19 cellular contexts compared by ENCODE assay signal in the genomic region with DNA sequence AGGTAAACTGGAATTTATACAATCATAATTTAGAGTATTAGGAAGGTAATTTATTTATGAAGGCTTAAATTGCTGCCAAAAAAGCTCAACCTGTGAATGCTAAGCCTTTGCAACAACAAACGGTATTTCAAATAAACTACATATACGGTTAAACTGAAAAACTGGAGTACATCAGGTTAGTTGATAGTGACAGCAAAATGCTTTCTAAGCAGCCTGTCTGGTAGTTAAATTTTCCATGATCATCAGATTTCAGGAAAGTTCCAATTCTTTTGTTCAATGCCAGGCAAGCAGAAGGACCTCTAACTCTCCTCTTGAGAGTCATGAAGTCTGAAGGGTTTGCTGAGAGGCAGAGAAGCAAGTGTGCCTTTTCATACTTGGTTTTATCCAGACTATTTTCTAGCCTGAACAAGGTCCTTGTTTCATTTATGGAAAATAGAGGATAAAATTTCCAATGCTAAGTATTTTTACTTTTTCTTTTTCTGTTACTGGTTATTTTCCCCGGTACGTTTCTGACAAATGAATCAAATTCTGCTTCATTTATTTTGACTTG. TPM values are rescaled to one million over a fixed set of nuclear protein-coding genes. Genes with fewer than 3 reads are reported as not detected.
DNase-seq lines count a peak whose midpoint lies in the region; ATAC-seq, FAIRE-seq and TF ChIP-seq lines count a peak whose summit lies in the region.
"Had no signal": no experiment of that assay in that cellular context is flagged by ENCODE, and none has a peak within 500 bp of the region (broad histone marks: within the 10 kb centered on the region; RNA-seq: fewer than 3 reads in every experiment).

No MANE protein-coding gene starts in this region.

- TF ChIP-seq CTCF in bronchial epithelial cell (IDR thresholded peaks at IDR 0.05; ENCODE audit: insufficient read depth, low read length, severe bottlenecking) (no peak), left lung (IDR thresholded peaks at IDR 0.05) (no peak)

- FAIRE-seq in bronchial epithelial cell (lab: Jason Lieb, UNC), result no peak

- H3K27me3 ChIP-seq in bronchial epithelial cell (ENCODE audit: control insufficient read depth, insufficient read depth, low read length) (no peaks in the 10 kb centered on the region), left lung (no peaks in the 10 kb centered on the region), rectal smooth muscle tissue (ENCODE audit: control insufficient read depth, insufficient read depth, low read length) (no peaks in the 10 kb centered on the region)
- H3K27me3 ChIP-seq: brain microvascular endothelial cell had no signal

- CTCF ChIA-PET in activated naive CD4-positive, alpha-beta T cell treated with anti-CD3 and anti-CD28 coated beads for 36 hours (lab: Charles Lee), result no interaction called here

- DNase-seq in G401 (ENCODE audit: low spot score), result peak; percentile 67
- no peak for DNase-seq in bronchial epithelial cell (ENCODE audit: low read depth)
- no peak for DNase-seq in left lung
- DNase-seq in activated naive CD4-positive, alpha-beta T cell treated with anti-CD3 and anti-CD28 coated beads for 36 hours, result no peak
- DNase-seq: activated CD4-positive, CD25-positive, alpha-beta regulatory T cell; brain microvascular endothelial cell; effector CD8-positive, alpha-beta T cell; foreskin fibroblast; GM23248; NCI-H2029; NCI-H82; RPMI8226; substantia nigra had no signal

- H3K4me3 ChIP-seq in bronchial epithelial cell (ENCODE audit: low read depth, low read length) (peak overlapping the region; percentile 74), left lung (peak overlapping the region; percentile 12 to 37), rectal smooth muscle tissue (ENCODE audit: low read length) (no peak overlapping the region)
- H3K4me3 ChIP-seq: GM23248, prostate gland had no signal

- no peaks in the 10 kb centered on the region for H3K36me3 Mint-ChIP-seq in activated naive CD4-positive, alpha-beta T cell treated with anti-CD3 and anti-CD28 coated beads for 36 hours (ENCODE audit: low read depth)

- H3K4me1 Mint-ChIP-seq in activated naive CD4-positive, alpha-beta T cell treated with anti-CD3 and anti-CD28 coated beads for 36 hours (ENCODE audit: low read depth), result no peaks in the 10 kb centered on the region

- intact Hi-C loops in left lung (cut with DNase I), result no loop called here
- intact Hi-C loops in activated naive CD4-positive, alpha-beta T cell treated with anti-CD3 and anti-CD28 coated beads for 36 hours (cut with micrococcal nuclease), result no loop called here

- no peaks in the 10 kb centered on the region for H3K4me1 ChIP-seq in left lung
- peaks cover 2% of the 10 kb centered on the region for H3K4me1 ChIP-seq in rectal smooth muscle tissue (ENCODE audit: control insufficient read depth, insufficient read depth, low read length)
- H3K4me1 ChIP-seq: prostate gland had no signal

- peaks cover 3% of the 10 kb centered on the region for H3K9me3 Mint-ChIP-seq in activated naive CD4-positive, alpha-beta T cell treated with anti-CD3 and anti-CD28 coated beads for 36 hours

- in situ Hi-C loops in G401 (cut with HindIII; ENCODE audit: low sequenced_read_pairs), result no loop called here

- H3K4me3 Mint-ChIP-seq in activated naive CD4-positive, alpha-beta T cell treated with anti-CD3 and anti-CD28 coated beads for 36 hours, result no peak overlapping the region

- no peaks in the 10 kb centered on the region for H3K27me3 Mint-ChIP-seq in activated naive CD4-positive, alpha-beta T cell treated with anti-CD3 and anti-CD28 coated beads for 36 hours (ENCODE audit: low read depth)

- no peak overlapping the region for H3K27ac Mint-ChIP-seq in activated naive CD4-positive, alpha-beta T cell treated with anti-CD3 and anti-CD28 coated beads for 36 hours

- H3K36me3 ChIP-seq in bronchial epithelial cell (ENCODE audit: control insufficient read depth, insufficient read depth, low read length) (peaks cover 1% of the 10 kb centered on the region), left lung (no peaks in the 10 kb centered on the region), rectal smooth muscle tissue (ENCODE audit: control insufficient read depth, insufficient read depth, low read length) (no peaks in the 10 kb centered on the region)
- H3K36me3 ChIP-seq: brain microvascular endothelial cell, prostate gland had no signal

- no peak overlapping the region for H3K9ac ChIP-seq in rectal smooth muscle tissue (ENCODE audit: low read length)
- H3K9ac ChIP-seq: GM23248 had no signal

- H3K27ac ChIP-seq in left lung (peak overlapping the region in 1 of 2 donors; percentile 45), rectal smooth muscle tissue (ENCODE audit: low read depth, low read length) (peak overlapping the region; percentile 21)
- H3K27ac ChIP-seq: brain microvascular endothelial cell, GM23248, prostate gland had no signal

- no peaks in the 10 kb centered on the region for H3K9me3 ChIP-seq in left lung
- H3K9me3 ChIP-seq: prostate gland had no signal

- ATAC-seq in left lung (peak; percentile 18), GM19328 (IDR thresholded peaks at IDR 0.05; ENCODE audit: unreplicated experiment) (no peak), HG02981 (IDR thresholded peaks at IDR 0.05; ENCODE audit: unreplicated experiment) (no peak), GM19035 (IDR thresholded peaks at IDR 0.05; ENCODE audit: unreplicated experiment) (no peak)

RNA-seq across cellular contexts. Expression of a gene that starts 4.5 kb away (rescaled TPM):
- not detected in 2 replicates for total RNA-seq in G401 (2014; rRNA removed; shearing (Covaris generic))
- total RNA-seq in bronchial epithelial cell (17.1 and 20.7 TPM in 2 replicates), left lung (100 to 1,000 TPM in 1 of 2 donors, 10 to 100 TPM in 1; 63.9 to 124 TPM)
- total RNA-seq in activated naive CD4-positive, alpha-beta T cell treated with anti-CD3 and anti-CD28 coated beads for 36 hours, result not detected
- total RNA-seq: T-helper 1 cell treated with Interleukin-12 subunit alpha and Interleukin-12 subunit beta and Interleukin-4 antibody, amounts not matched to agents 30 ng/mL and 1 ng/mL, for 36 hours had no signal

Comparison
In these comparisons a context has a peak if more than half of its experiments do, and no peak if none do; other contexts are left out.
1. RNA of a gene that starts 4.5 kb away (total RNA-seq): 63.9 to 124 TPM in left lung and 17.1 to 20.7 TPM in bronchial epithelial cell; not detected in G401 and not detected in activated naive CD4-positive, alpha-beta T cell treated with anti-CD3 and anti-CD28 coated beads for 36 hours; every median in the first group is over 10 times any median in the second.